Comparison of ENCODE assay signal across 9 cellular contexts in the genomic region with DNA sequence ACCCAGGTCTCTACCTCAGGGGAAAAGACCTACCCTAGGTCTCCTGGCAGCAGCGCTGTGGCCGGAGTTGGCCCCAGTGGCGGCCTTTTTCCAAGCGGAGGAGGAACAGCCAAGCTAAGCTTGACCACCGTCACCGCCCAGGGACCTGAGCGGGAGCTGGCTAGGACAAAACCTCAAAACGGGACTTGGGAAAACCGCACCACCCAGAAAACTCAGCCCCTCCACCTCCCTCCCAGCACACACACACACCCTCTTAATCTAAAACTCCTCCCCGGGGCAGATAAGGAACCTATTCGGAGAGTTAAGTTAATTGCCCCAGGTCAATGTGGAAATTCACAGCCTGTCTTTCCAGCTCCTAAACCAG. TPM values are rescaled to one million over a fixed set of nuclear protein-coding genes. Genes with fewer than 3 reads are reported as not detected.
DNase-seq lines count a peak whose midpoint lies in the region; ATAC-seq and TF ChIP-seq lines count a peak whose summit lies in the region.
"Had no signal": no experiment of that assay in that cellular context is flagged by ENCODE, and none has a peak within 500 bp of the region (broad histone marks: within the 10 kb centered on the region; RNA-seq: fewer than 3 reads in every experiment).

No MANE protein-coding gene starts in this region.

- H3K36me3 Mint-ChIP-seq in CD4-positive, alpha-beta T cell (ENCODE audit: low read depth): peaks cover 26% of the 10 kb centered on the region
- H3K36me3 Mint-ChIP-seq in natural killer cell treated with Interleukin-12 subunit alpha and Interleukin-12 subunit beta and Interleukin-15 and Interleukin-18, amount 100 ng/mL, for 72 hours: no peaks in the 10 kb centered on the region

- no peak overlapping the region for H3K27ac ChIP-seq in CD4-positive, alpha-beta T cell (ENCODE audit: low read depth, low read length)

- H3K9ac ChIP-seq in endocrine pancreas (ENCODE audit: control insufficient read depth, insufficient read depth, low read length): no peak overlapping the region

- no peaks in the 10 kb centered on the region for H3K9me3 Mint-ChIP-seq in CD4-positive, alpha-beta T cell
- H3K9me3 Mint-ChIP-seq in natural killer cell treated with Interleukin-12 subunit alpha and Interleukin-12 subunit beta and Interleukin-15 and Interleukin-18, amount 100 ng/mL, for 72 hours: no peaks in the 10 kb centered on the region

- no peak for DNase-seq in CD4-positive, alpha-beta T cell
- DNase-seq in NCI-H146 treated with DMSO at 0.1 percent for 48 hours (lab: John Stamatoyannopoulos, UW; ENCODE audit: unreplicated experiment) (peak; percentile 52), NCI-H774 (lab: John Stamatoyannopoulos, UW) (no peak), H4 (ENCODE audit: low spot score) (no peak)
- DNase-seq in natural killer cell treated with Interleukin-12 subunit alpha and Interleukin-12 subunit beta and Interleukin-15 and Interleukin-18, amount 100 ng/mL, for 72 hours (ENCODE audit: low spot score): no peak
- DNase-seq: stimulated activated CD4-positive, alpha-beta T cell treated with anti-CD3 and anti-CD28 coated beads, Interleukin-12 subunit alpha, Interleukin-12 subunit beta, amount 100 ng/mL, for 4 hours had no signal

- H3K36me3 ChIP-seq in endocrine pancreas (ENCODE audit: control insufficient read depth, insufficient read depth, low read length): no peaks in the 10 kb centered on the region

- no peak for TF ChIP-seq CTCF in CD4-positive, alpha-beta T cell (IDR thresholded peaks at IDR 0.05)

- CTCF ChIA-PET in CD4-positive, alpha-beta T cell (lab: Charles Lee): interaction anchor here (1.5 kb wide), 1 partner anchor 72 kb away, joined by 3 read pairs; no protein-coding TSS in a partner anchor

- H3K27ac Mint-ChIP-seq in CD4-positive, alpha-beta T cell: peak overlapping the region; percentile 86
- H3K27ac Mint-ChIP-seq in natural killer cell treated with Interleukin-12 subunit alpha and Interleukin-12 subunit beta and Interleukin-15 and Interleukin-18, amount 100 ng/mL, for 72 hours: peak overlapping the region; percentile 9 to 76

- POLR2A ChIA-PET in CD4-positive, alpha-beta T cell (lab: Charles Lee): interaction anchor here (0.8 to 7.6 kb wide), 8 partner anchors 12 to 475 kb away, joined by 3 to 178 read pairs (median 4); a partner anchor contains a TSS

- H3K4me3 Mint-ChIP-seq in CD4-positive, alpha-beta T cell: peak overlapping the region; percentile 98
- peak overlapping the region; percentile 99 for H3K4me3 Mint-ChIP-seq in natural killer cell treated with Interleukin-12 subunit alpha and Interleukin-12 subunit beta and Interleukin-15 and Interleukin-18, amount 100 ng/mL, for 72 hours

- H3K4me1 ChIP-seq in endocrine pancreas (ENCODE audit: control insufficient read depth, insufficient read depth, low read length): no peaks in the 10 kb centered on the region

- H3K9me3 ChIP-seq in CD4-positive, alpha-beta T cell (ENCODE audit: control insufficient read depth, low read length): no peaks in the 10 kb centered on the region
- H3K9me3 ChIP-seq in endocrine pancreas (ENCODE audit: control insufficient read depth, low read length): no peaks in the 10 kb centered on the region

- no peaks in the 10 kb centered on the region for H3K27me3 Mint-ChIP-seq in CD4-positive, alpha-beta T cell
- no peaks in the 10 kb centered on the region for H3K27me3 Mint-ChIP-seq in natural killer cell treated with Interleukin-12 subunit alpha and Interleukin-12 subunit beta and Interleukin-15 and Interleukin-18, amount 100 ng/mL, for 72 hours

- peak overlapping the region; percentile 35 for H3K4me3 ChIP-seq in endocrine pancreas (ENCODE audit: control insufficient read depth, insufficient read depth, low read length)

- no peak for ATAC-seq in CD4-positive, alpha-beta T cell (ENCODE audit: poor library complexity)
- ATAC-seq in natural killer cell treated with Interleukin-12 subunit alpha and Interleukin-12 subunit beta and Interleukin-15 and Interleukin-18, amount 100 ng/mL, for 72 hours: no peak
- no peak for ATAC-seq in esophagus mucosa
- no peak for ATAC-seq in GM18861 (IDR thresholded peaks at IDR 0.05; ENCODE audit: unreplicated experiment)

- intact Hi-C loops in CD4-positive, alpha-beta T cell (cut with DNase I, micrococcal nuclease): loop anchor here (5.0 to 10.0 kb wide), 6 partner anchors 37 to 237 kb away; a partner anchor contains a TSS

- peaks cover 39% of the 10 kb centered on the region for H3K4me1 Mint-ChIP-seq in CD4-positive, alpha-beta T cell (ENCODE audit: low read depth)
- H3K4me1 Mint-ChIP-seq in natural killer cell treated with Interleukin-12 subunit alpha and Interleukin-12 subunit beta and Interleukin-15 and Interleukin-18, amount 100 ng/mL, for 72 hours (ENCODE audit: low read depth in 2 of 2): peaks cover 26 to 31% of the 10 kb centered on the region in 2 donors

- no peaks in the 10 kb centered on the region for H3K27me3 ChIP-seq in CD4-positive, alpha-beta T cell (ENCODE audit: control insufficient read depth, insufficient read depth, low read length)
- H3K27me3 ChIP-seq in endocrine pancreas (ENCODE audit: control insufficient read depth, insufficient read depth, low read length): no peaks in the 10 kb centered on the region

RNA-seq across cellular contexts. Expression of a gene that starts 2.7 kb away (rescaled TPM):
- total RNA-seq in CD4-positive, alpha-beta T cell: 10 to 100 TPM; 31.0 to 31.7 TPM
- 10 to 100 TPM; 33.2 to 35.3 TPM for total RNA-seq in natural killer cell treated with Interleukin-12 subunit alpha and Interleukin-12 subunit beta and Interleukin-15 and Interleukin-18, amount 100 ng/mL, for 72 hours
- total RNA-seq in esophagus mucosa: 7.3 TPM
- total RNA-seq in H4 (2014; rRNA removed; shearing (Covaris generic)): 4.3 and 5.2 TPM in 2 replicates
